In genomic region chr9:121807918-121808278, GRCh38 we compare ENCODE assay signal across 26 cellular contexts.
DNase-seq lines count a peak whose midpoint lies in the region; ATAC-seq and TF ChIP-seq lines count a peak whose summit lies in the region.
"Had no signal": no experiment of that assay in that cellular context is flagged by ENCODE, and none has a peak within 500 bp of the region (broad histone marks: within the 10 kb centered on the region; RNA-seq: fewer than 3 reads in every experiment).

No MANE protein-coding gene starts in this region.

- H3K27ac ChIP-seq in foreskin keratinocyte (no peak overlapping the region), hepatocyte (no peak overlapping the region)
- H3K27ac ChIP-seq: cardiac muscle cell, dorsolateral prefrontal cortex, HL-60, ovary, right lobe of liver, transverse colon had no signal

- no peaks in the 10 kb centered on the region for H4K20me1 ChIP-seq in hepatocyte (ENCODE audit: insufficient read depth, poor library complexity, severe bottlenecking)

- WGBS in hepatocyte (ENCODE audit: low lambda C conversion rate, missing lambda C conversion rate), result 70% methylated on average over 15 of the region's 15 CpGs

- H3K4me1 ChIP-seq in foreskin keratinocyte (no peaks in the 10 kb centered on the region), hepatocyte (ENCODE audit: insufficient read depth) (no peaks in the 10 kb centered on the region)
- H3K4me1 ChIP-seq: transverse colon had no signal

- H3K4me2 ChIP-seq in hepatocyte, result no peak overlapping the region

- DNase-seq in NCI-H1436 (lab: John Stamatoyannopoulos, UW) (peak; percentile 34), NCI-H1436 treated with DMSO at 0.1 percent for 48 hours (lab: John Stamatoyannopoulos, UW) (no peak), NCI-H2227 (lab: John Stamatoyannopoulos, UW; ENCODE audit: unreplicated experiment) (peak; percentile 40), foreskin keratinocyte (no peak), retina (peak; percentile 81), dedifferentiated amniotic fluid mesenchymal stem cell (ENCODE audit: extremely low spot score) (no peak), hippocampal formation (lab: John Stamatoyannopoulos, UW) (no peak), hepatocyte (ENCODE audit: low spot score) (no peak)
- DNase-seq: 8988T; activated B cell treated with CpG ODN at 0.5 μM for 24 hours; activated CD4-positive, alpha-beta T cell treated with anti-CD3 and anti-CD28 coated beads, Interleukin-2, amount 50 U/mL, for 48 hours; activated CD8-positive, alpha-beta memory T cell treated with anti-CD3 and anti-CD28 coated beads, Interleukin-2, amount 50 U/mL, for 4 hours; CD4-positive, alpha-beta T cell; HCEC 1CT; mesendoderm; naive thymus-derived CD4-positive, alpha-beta T cell; PC-3; right lobe of liver; SHP77 treated with DMSO at 0.1 percent for 48 hours; stimulated activated CD8-positive, alpha-beta memory T cell treated with anti-CD3 and anti-CD28 coated beads, Interleukin-4, amount 100 ng/mL, for 48 hours; transverse colon had no signal

- TF ChIP-seq CTCF in foreskin keratinocyte (conservative IDR thresholded peaks at IDR 0.05) (peak; percentile 39), hepatocyte (IDR thresholded peaks at IDR 0.05; ENCODE audit: poor library complexity) (no peak)

- H3K27me3 ChIP-seq in foreskin keratinocyte, result peaks cover 12% of the 10 kb centered on the region
- no peaks in the 10 kb centered on the region for H3K27me3 ChIP-seq in hepatocyte
- H3K27me3 ChIP-seq: cardiac muscle cell, dorsolateral prefrontal cortex, ovary, right lobe of liver, transverse colon had no signal

- ATAC-seq in foreskin keratinocyte, result no peak
- ATAC-seq: activated T-helper 17 cell treated with anti-CD3 and anti-CD28 coated beads, Interleukin-2, amount 50 U/mL, for 72 hours; PC-3; right lobe of liver had no signal

- H3K9me3 ChIP-seq in hepatocyte (ENCODE audit: low read depth), result no peaks in the 10 kb centered on the region
- H3K9me3 ChIP-seq: ovary, right lobe of liver had no signal

- H3K9me2 ChIP-seq in hepatocyte (replicated peaks; ENCODE audit: insufficient read depth), result no peaks in the 10 kb centered on the region

- H3K79me2 ChIP-seq in hepatocyte, result no peaks in the 10 kb centered on the region

- H3K36me3 ChIP-seq in hepatocyte (replicated peaks; ENCODE audit: insufficient read depth, low read depth), result no peaks in the 10 kb centered on the region
- H3K36me3 ChIP-seq: cardiac muscle cell, ovary, right lobe of liver, transverse colon had no signal

- no peak overlapping the region for H3K4me3 ChIP-seq in hepatocyte
- H3K4me3 ChIP-seq: cardiac muscle cell, dorsolateral prefrontal cortex, ovary, right lobe of liver, transverse colon had no signal

- H2AFZ ChIP-seq in hepatocyte, result no peak overlapping the region

Comparison
In these comparisons a context has a peak if more than half of its experiments do, and no peak if none do; other contexts are left out.
1. DNase-seq: peak in NCI-H1436 (single experiment), NCI-H2227 (single experiment) and retina (single experiment); none in NCI-H1436 treated with DMSO at 0.1 percent for 48 hours (single experiment), foreskin keratinocyte (0 of 2), dedifferentiated amniotic fluid mesenchymal stem cell (single experiment), hippocampal formation (0 of 2) and hepatocyte (single experiment).